Comparison of ENCODE assay signal across 1 cellular context in the genomic region with DNA sequence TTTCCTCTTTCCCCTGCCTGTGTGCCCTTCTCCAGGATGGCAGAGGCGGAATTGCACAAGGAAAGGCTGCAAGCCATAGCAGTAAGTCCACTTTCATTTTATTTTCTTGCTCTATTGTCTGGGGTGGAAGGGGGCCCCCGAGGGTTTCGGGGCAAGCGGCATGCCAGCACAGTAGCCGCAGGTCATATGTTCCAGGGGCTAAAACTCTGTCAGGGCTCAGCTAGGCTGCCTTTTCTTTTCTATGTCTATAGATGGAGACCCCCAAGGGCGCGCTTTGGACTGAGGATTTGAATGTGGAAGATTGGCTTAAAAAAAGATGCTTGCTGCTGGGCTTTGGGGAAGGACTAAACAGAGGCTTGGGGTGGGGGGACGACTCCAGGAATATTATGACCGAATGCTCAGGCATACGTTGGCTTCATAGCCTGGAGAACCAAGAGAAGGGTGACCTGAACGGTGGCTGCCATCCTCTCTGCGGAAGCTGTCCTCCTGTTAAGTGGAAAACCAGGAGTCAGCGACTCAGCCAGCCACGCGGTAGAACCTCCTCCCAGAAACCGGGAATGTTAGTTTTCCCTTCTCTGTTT.
TF ChIP-seq lines count a peak whose summit lies in the region.

No MANE protein-coding gene starts in this region.

TF ChIP-seq in GM23338, 12 proteins besides CTCF, POLR2A, EP300 and RAD21 (continued from another document):
- TF ChIP-seq, protein P1, sequence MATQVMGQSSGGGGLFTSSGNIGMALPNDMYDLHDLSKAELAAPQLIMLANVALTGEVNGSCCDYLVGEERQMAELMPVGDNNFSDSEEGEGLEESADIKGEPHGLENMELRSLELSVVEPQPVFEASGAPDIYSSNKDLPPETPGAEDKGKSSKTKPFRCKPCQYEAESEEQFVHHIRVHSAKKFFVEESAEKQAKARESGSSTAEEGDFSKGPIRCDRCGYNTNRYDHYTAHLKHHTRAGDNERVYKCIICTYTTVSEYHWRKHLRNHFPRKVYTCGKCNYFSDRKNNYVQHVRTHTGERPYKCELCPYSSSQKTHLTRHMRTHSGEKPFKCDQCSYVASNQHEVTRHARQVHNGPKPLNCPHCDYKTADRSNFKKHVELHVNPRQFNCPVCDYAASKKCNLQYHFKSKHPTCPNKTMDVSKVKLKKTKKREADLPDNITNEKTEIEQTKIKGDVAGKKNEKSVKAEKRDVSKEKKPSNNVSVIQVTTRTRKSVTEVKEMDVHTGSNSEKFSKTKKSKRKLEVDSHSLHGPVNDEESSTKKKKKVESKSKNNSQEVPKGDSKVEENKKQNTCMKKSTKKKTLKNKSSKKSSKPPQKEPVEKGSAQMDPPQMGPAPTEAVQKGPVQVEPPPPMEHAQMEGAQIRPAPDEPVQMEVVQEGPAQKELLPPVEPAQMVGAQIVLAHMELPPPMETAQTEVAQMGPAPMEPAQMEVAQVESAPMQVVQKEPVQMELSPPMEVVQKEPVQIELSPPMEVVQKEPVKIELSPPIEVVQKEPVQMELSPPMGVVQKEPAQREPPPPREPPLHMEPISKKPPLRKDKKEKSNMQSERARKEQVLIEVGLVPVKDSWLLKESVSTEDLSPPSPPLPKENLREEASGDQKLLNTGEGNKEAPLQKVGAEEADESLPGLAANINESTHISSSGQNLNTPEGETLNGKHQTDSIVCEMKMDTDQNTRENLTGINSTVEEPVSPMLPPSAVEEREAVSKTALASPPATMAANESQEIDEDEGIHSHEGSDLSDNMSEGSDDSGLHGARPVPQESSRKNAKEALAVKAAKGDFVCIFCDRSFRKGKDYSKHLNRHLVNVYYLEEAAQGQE (IDR thresholded peaks at IDR 0.05; ENCODE audit: unreplicated experiment), result no peak
- TF ChIP-seq, protein P2, sequence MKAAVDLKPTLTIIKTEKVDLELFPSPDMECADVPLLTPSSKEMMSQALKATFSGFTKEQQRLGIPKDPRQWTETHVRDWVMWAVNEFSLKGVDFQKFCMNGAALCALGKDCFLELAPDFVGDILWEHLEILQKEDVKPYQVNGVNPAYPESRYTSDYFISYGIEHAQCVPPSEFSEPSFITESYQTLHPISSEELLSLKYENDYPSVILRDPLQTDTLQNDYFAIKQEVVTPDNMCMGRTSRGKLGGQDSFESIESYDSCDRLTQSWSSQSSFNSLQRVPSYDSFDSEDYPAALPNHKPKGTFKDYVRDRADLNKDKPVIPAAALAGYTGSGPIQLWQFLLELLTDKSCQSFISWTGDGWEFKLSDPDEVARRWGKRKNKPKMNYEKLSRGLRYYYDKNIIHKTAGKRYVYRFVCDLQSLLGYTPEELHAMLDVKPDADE (IDR thresholded peaks at IDR 0.05), result no peak
- no peak for TF ChIP-seq STAT1 (IDR thresholded peaks at IDR 0.05; ENCODE audit: unreplicated experiment)
